ENCODE assay signal across 8 cellular contexts in the genomic region with DNA sequence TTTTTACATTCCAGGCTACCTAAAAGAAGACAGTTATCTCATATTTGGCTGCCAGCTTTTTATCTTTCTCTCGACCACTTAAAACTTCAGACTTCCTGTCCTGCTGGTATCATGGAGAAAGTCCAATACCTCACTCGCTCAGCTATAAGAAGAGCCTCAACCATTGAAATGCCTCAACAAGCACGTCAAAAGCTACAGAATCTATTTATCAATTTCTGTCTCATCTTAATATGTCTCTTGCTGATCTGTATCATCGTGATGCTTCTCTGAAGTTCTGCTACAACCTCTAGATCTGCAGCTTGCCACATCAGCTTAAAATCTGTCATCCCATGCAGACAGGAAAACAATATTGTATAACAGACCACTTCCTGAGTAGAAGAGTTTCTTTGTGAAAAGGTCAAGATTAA. TPM values are rescaled to one million over a fixed set of nuclear protein-coding genes. Genes with fewer than 3 reads are reported as not detected.
DNase-seq lines count a peak whose midpoint lies in the region; ATAC-seq and TF ChIP-seq lines count a peak whose summit lies in the region.

No MANE protein-coding gene starts in this region.

- peak overlapping the region; percentile 88 for H3K4me3 Mint-ChIP-seq in natural killer cell

- no peaks in the 10 kb centered on the region for H3K36me3 Mint-ChIP-seq in natural killer cell

- DNase-seq in T-helper 22 cell (ENCODE audit: low read depth) (peak; percentile 14), natural killer cell (no peak), superior temporal gyrus (ENCODE audit: extremely low spot score) (no peak), HPDE6-E6E7 (ENCODE audit: extremely low spot score) (no peak), NCI-H748 treated with DMSO at 0.1 percent for 48 hours (lab: John Stamatoyannopoulos, UW) (no peak)

- H3K9me3 Mint-ChIP-seq in natural killer cell = no peaks in the 10 kb centered on the region

- H3K27ac Mint-ChIP-seq in natural killer cell = peak overlapping the region; percentile 96 to 98

- H3K4me1 Mint-ChIP-seq in natural killer cell = peaks cover 19 to 22% of the 10 kb centered on the region in 2 donors

- intact Hi-C loops in natural killer cell (cut with micrococcal nuclease) = no loop called here

- peaks cover 0 to 3% of the 10 kb centered on the region in 2 donors for H3K27me3 Mint-ChIP-seq in natural killer cell (ENCODE audit: low read depth in 2 of 2)

- no peak for TF ChIP-seq CTCF in natural killer cell (IDR thresholded peaks at IDR 0.05)

- ATAC-seq in GM18868 (IDR thresholded peaks at IDR 0.05; ENCODE audit: unreplicated experiment) = peak; percentile 58
- ATAC-seq in HG02642 (IDR thresholded peaks at IDR 0.05; ENCODE audit: poor library complexity, unreplicated experiment) = peak; percentile 57
- ATAC-seq in natural killer cell = peak; percentile 86 to 90 (median 86)
- no peak for ATAC-seq in GM19324 (IDR thresholded peaks at IDR 0.05; ENCODE audit: low FRiP score, unreplicated experiment)

RNA-seq across cellular contexts. Expression of a gene that starts 10.7 kb away (rescaled TPM):
- not detected for total RNA-seq in natural killer cell
